In the genomic region with DNA sequence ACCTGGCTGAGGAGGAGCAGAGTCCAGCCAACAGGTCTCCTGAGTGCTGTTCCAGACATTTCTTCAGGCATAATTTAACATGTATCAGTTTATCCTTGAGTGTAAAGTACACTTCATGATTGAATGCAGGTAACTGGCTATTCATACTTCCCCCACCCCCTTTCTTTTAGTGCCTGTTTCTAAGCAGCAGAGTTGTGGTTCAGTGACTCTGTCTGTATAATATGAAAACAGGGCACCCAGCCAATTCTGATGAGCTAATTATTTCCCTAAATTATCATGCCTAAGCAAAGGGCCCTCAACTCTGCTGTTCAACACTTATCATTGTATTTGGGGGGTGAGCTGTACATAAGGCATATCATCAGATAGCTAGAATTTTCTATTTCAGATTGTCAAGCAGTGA, we compare ENCODE assay signal across 1 cellular context.
TF ChIP-seq lines count a peak whose summit lies in the region.

No MANE protein-coding gene starts in this region.

TF ChIP-seq in HepG2, 621 proteins besides CTCF, POLR2A, EP300 and RAD21:
- TF ChIP-seq ELF3 (CRISPR knock-in tag; IDR thresholded peaks at IDR 0.05), result no peak
- TF ChIP-seq FOSL1 (CRISPR knock-in tag; IDR thresholded peaks at IDR 0.05; ENCODE audit: borderline replicate concordance), result no peak
- no peak for TF ChIP-seq ZBTB33 (CRISPR knock-in tag; IDR thresholded peaks at IDR 0.05)
